In the genomic region with DNA sequence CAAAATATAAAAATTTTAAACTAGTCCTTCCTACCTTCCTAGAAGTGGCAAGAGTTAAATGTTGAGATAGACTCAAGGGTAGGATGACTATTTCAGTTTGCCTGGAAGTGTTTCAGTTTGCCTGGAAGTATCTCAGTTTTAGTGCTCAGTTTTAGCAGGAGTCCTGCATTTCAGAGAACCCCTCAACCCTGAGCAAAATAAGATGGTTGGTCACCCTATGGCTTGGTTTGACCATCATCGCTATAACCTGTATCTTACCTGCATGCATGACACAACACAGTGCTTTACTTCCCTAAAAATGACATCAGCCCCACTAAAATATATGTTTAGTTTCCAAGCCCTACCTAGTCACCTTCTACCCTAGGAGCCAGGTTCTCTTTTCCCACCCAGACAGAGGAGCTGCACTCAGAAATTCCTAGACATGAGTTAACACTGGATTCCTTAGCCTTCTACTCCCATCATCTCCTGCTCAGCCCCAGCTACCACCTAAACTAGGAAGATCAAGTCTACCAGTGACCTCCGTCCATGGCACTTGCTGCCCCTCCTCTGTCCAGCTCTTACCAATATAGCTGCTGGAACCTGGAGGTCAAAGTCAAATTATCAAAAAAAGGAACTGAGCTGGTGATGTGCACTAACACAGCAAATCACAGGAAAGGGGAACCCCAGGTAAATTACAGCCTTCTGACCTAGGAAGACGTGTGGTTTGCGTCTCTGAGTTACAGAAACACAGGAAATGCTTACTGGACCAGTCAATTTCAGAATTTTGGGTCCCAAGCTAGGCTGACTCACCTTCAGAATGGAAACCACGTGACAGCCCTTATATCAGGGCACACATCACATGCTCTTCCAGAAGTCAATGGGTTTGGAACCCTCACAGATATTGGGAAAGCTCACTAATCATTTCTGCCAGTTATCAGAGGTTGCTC, we compare ENCODE assay signal across 9 cellular contexts. TPM values are rescaled to one million over a fixed set of nuclear protein-coding genes. Genes with fewer than 3 reads are reported as not detected.
DNase-seq lines count a peak whose midpoint lies in the region; ATAC-seq, FAIRE-seq and TF ChIP-seq lines count a peak whose summit lies in the region.
"Had no signal": no experiment of that assay in that cellular context is flagged by ENCODE, and none has a peak within 500 bp of the region (broad histone marks: within the 10 kb centered on the region; RNA-seq: fewer than 3 reads in every experiment).

No MANE protein-coding gene starts in this region.

- H3K27me3 ChIP-seq in GM12878 (replicated peaks in 1 of 2; ENCODE audit: control insufficient read depth in 2 of 2, insufficient read depth in 2 of 2, low read length in 1 of 2) = peaks cover 0 to 3% of the 10 kb centered on the region in 2 experiments; a peak in 3 of 4 replicates
- H3K27me3 ChIP-seq in upper lobe of right lung = no peaks in the 10 kb centered on the region
- H3K27me3 ChIP-seq in dorsolateral prefrontal cortex = no peaks in the 10 kb centered on the region

- H3K36me3 ChIP-seq in GM12878 (ENCODE audit: control insufficient read depth in 2 of 2, insufficient read depth in 2 of 2, low read length in 1 of 2) = no peaks in the 10 kb centered on the region
- no peaks in the 10 kb centered on the region for H3K36me3 ChIP-seq in upper lobe of right lung

- peak overlapping the region; percentile 12; the same call in 1 of the 2 replicates for H3K4me2 ChIP-seq in GM12878 (ENCODE audit: control insufficient read depth, insufficient read depth)

- H3K4me1 ChIP-seq in GM12878 (ENCODE audit: control insufficient read depth, insufficient read depth, low read length) = peaks cover 18% of the 10 kb centered on the region
- peaks cover 21% of the 10 kb centered on the region for H3K4me1 ChIP-seq in upper lobe of right lung

- RAD21 ChIA-PET in GM12878 (lab: Charles Lee; ENCODE audit: unreplicated experiment) = interaction anchor here (0.7 to 7.1 kb wide), 18 partner anchors 8 to 143 kb away, joined by 3 to 195 read pairs (median 5); a partner anchor contains a TSS

- no peak overlapping the region for H3K9ac ChIP-seq in GM12878 (ENCODE audit: control insufficient read depth, insufficient read depth, low read length)

- H3K9me3 ChIP-seq in GM12878 (replicated peaks; ENCODE audit: control insufficient read depth, insufficient read depth, low read length) (no peaks in the 10 kb centered on the region), upper lobe of right lung (no peaks in the 10 kb centered on the region)

- SMC1A ChIA-PET in GM12878 (lab: Charles Lee; ENCODE audit: uncharacterized antibody, unreplicated experiment) = interaction anchor here (0.6 to 10.1 kb wide), 20 partner anchors 8 to 1012 kb away, joined by 3 to 261 read pairs (median 4); a partner anchor contains a TSS

- peak; percentile 90 to 95 for TF ChIP-seq EP300 in GM12878 (IDR thresholded peaks at IDR 0.05; ENCODE audit: borderline replicate concordance in 1 of 2, control insufficient read depth in 1 of 2, low read depth in 2 of 2, low read length in 2 of 2)

- no peaks in the 10 kb centered on the region for H3K79me2 ChIP-seq in GM12878 (ENCODE audit: control insufficient read depth, insufficient read depth, low read length)

- H4K20me1 ChIP-seq in GM12878 (ENCODE audit: control insufficient read depth, insufficient read depth) = no peaks in the 10 kb centered on the region; the same call in 1 of the 2 replicates

- TF ChIP-seq POLR2A in GM12878 (IDR thresholded peaks at IDR 0.05; ENCODE audit: low read depth, low read length) = no peak

- TSS peak; percentile 97 for BruUV-seq in GM12878 (replicated peaks; lab: Mats Ljungman, UMichigan)

- H3K27ac ChIP-seq in GM12878 (ENCODE audit: control insufficient read depth, insufficient read depth) (0 out of 2 replicates have a peak overlapping the region, but pooled peaks have one; percentile 12), upper lobe of right lung (peak overlapping the region; percentile 18), dorsolateral prefrontal cortex (no peak overlapping the region)

- in situ Hi-C loops in GM12878 (cut with MboI) = no loop called here

- POLR2A ChIA-PET in GM12878 (lab: Charles Lee) = interaction anchor here (0.6 to 6.2 kb wide), 10 partner anchors 8 to 83 kb away, joined by 3 to 95 read pairs (median 4); a partner anchor contains a TSS

- TF ChIP-seq CTCF in GM12864 (IDR thresholded peaks at IDR 0.05; ENCODE audit: low read depth, low read length, missing control alignments) (no peak), GM12878 (IDR thresholded peaks at IDR 0.05 in 2 of 3, conservative IDR thresholded peaks at IDR 0.05 in 1 of 3; ENCODE audit: control insufficient read depth in 2 of 3, extremely low read depth in 1 of 3, insufficient read depth in 1 of 3, low read depth in 3 of 3, low read length in 3 of 3) (no peak), upper lobe of right lung (IDR thresholded peaks at IDR 0.05) (no peak), dorsolateral prefrontal cortex (IDR thresholded peaks at IDR 0.05 in 54 of 56, conservative IDR thresholded peaks at IDR 0.05 in 2 of 56; ENCODE audit: low read depth in 1 of 56, partially characterized antibody in 56 of 56) (no peak)

- DNase-seq in GM12864 (ENCODE audit: low read depth) = peak; percentile 78
- peak; percentile 90 for DNase-seq in GM12878 (ENCODE audit: low read depth, low spot score)
- no peak for DNase-seq in upper lobe of right lung
- no peak for DNase-seq in T-helper 9 cell
- no peak for DNase-seq in dorsolateral prefrontal cortex
- DNase-seq in left colon = no peak
- DNase-seq: IMR-90 had no signal

- FAIRE-seq in GM12878 (lab: Jason Lieb, UNC) = peak; percentile 84

- intact Hi-C loops in GM12878 (cut with micrococcal nuclease; ENCODE audit: unreplicated experiment) = loop anchor here (2.0 to 10.0 kb wide), 2 partner anchors 18 to 1848 kb away; no protein-coding TSS in a partner anchor
- intact Hi-C loops in upper lobe of right lung (cut with DNase I) = no loop called here
- intact Hi-C loops in dorsolateral prefrontal cortex (cut with DNase I) = no loop called here
- intact Hi-C loops in left colon (cut with DNase I, micrococcal nuclease) = no loop called here

- TF ChIP-seq RAD21 in GM12878 (IDR thresholded peaks at IDR 0.05; ENCODE audit: insufficient read depth, low read depth, low read length) = no peak

- 20% methylated on average over 5 of the region's 5 CpGs for WGBS in GM12878 (ENCODE audit: insufficient coverage, insufficient replicate concordance, low lambda C conversion rate, missing lambda C conversion rate)

- H3K4me3 ChIP-seq in GM12864 (ENCODE audit: low read depth, low read length) (no peak overlapping the region), GM12878 (no peak overlapping the region), upper lobe of right lung (no peak overlapping the region), dorsolateral prefrontal cortex (no peak overlapping the region)

- no peak overlapping the region for H2AFZ ChIP-seq in GM12878 (ENCODE audit: control insufficient read depth, low read depth, low read length)

- peak; percentile 92 for ATAC-seq in GM19467 (IDR thresholded peaks at IDR 0.05; ENCODE audit: unreplicated experiment)
- peak; percentile 93 for ATAC-seq in HG03442 (IDR thresholded peaks at IDR 0.05; ENCODE audit: unreplicated experiment)
- ATAC-seq in GM12878 = peak; percentile 88
- peak; percentile 28 for ATAC-seq in upper lobe of right lung
- no peak for ATAC-seq in left colon

- CTCF ChIA-PET in GM12878 (lab: Yijun Ruan, JAX) = interaction anchor here (0.9 to 6.0 kb wide), 18 partner anchors 10 to 104 kb away, joined by 3 to 58 read pairs (median 4); a partner anchor contains a TSS

RNA-seq across cellular contexts. Expression of a gene that starts 2.2 kb away (rescaled TPM):
- total RNA-seq in GM12878 (2013; cell fraction: nucleolus; rRNA removed) = 0.69 TPM in 1 of 2 replicates, not detected in the other
- total RNA-seq in GM12878 (2014; rRNA removed) (0.22 and 0.34 TPM in 2 replicates), GM12878 (2014; rRNA removed; fragmentation: Illumina TruSeq; extraction: Trizol) (0.18 TPM in 1 of 2 replicates, not detected in the other), GM12878 (2021) (0.24 and 0.51 TPM in 2 replicates), upper lobe of right lung (36.5 TPM), dorsolateral prefrontal cortex (10 to 100 TPM in 9 of 120 experiments, 1 to 10 TPM in 103, under 1 TPM in 8; 0.54 to 40.5 (median 2.6) TPM), left colon (1 to 10 TPM; 4.4 to 5.9 TPM)
- not detected for polyA plus RNA-seq in GM12878 (2011; ENCODE audit: low read depth)
- polyA plus RNA-seq in GM12878 (2011; rRNA removed) (0.13 and 0.26 TPM in 2 replicates), GM12878 (2014; fragmentation: Illumina TruSeq; extraction: Trizol) (0.13 TPM in 1 of 2 replicates, not detected in the other), GM12878 (2014; fragmentation: Nextera tagmentation; extraction: Ambion mirVana) (under 1 TPM; 0.07 to 0.08 TPM), GM12878 (2014; rRNA removed) (0.26 TPM in 1 of 2 replicates, not detected in the other), GM12878 (2016; fragmentation: Nextera tagmentation; extraction: Ambion mirVana) (under 1 TPM; 0.20 to 0.48 TPM)
- polyA plus RNA-seq in GM12878 (2011; cell fraction: cytosol; rRNA removed) = 0.31 and 0.32 TPM in 2 replicates
- polyA plus RNA-seq in GM12878 (2011; cell fraction: nucleus; rRNA removed) = 0.18 TPM in 1 of 2 replicates, not detected in the other
- 1.2 and 3.6 TPM in 2 replicates for polyA plus RNA-seq in GM12878 (2012)
- polyA minus RNA-seq in GM12878 (2011; rRNA and poly(A)+ RNA removed) = not detected in 2 replicates
- not detected in 2 replicates for polyA minus RNA-seq in GM12878 (2011; cell fraction: cytosol; rRNA and poly(A)+ RNA removed)
- polyA minus RNA-seq in GM12878 (2011; cell fraction: nucleus; rRNA and poly(A)+ RNA removed) = not detected in 2 replicates

RNA-seq across cellular contexts. Expression of a gene that starts 20.7 kb away (rescaled TPM):
- 1.8 and 2.5 TPM in 2 replicates for total RNA-seq in GM12878 (2013; cell fraction: nucleolus; rRNA removed)
- 0.11 and 1.2 TPM in 2 replicates for total RNA-seq in GM12878 (2014; rRNA removed)
- 0.09 TPM in 2 replicates for total RNA-seq in GM12878 (2014; rRNA removed; fragmentation: Illumina TruSeq; extraction: Trizol)
- 0.31 and 0.64 TPM in 2 replicates for total RNA-seq in GM12878 (2021)
- 0.14 TPM for polyA plus RNA-seq in GM12878 (2011; ENCODE audit: low read depth)
- 0.92 and 1.8 TPM in 2 replicates for polyA plus RNA-seq in GM12878 (2011; rRNA removed)
- polyA plus RNA-seq in GM12878 (2011; cell fraction: cytosol; rRNA removed) = 2.2 and 2.6 TPM in 2 replicates
- polyA plus RNA-seq in GM12878 (2011; cell fraction: nucleus; rRNA removed) = 2.1 and 4.1 TPM in 2 replicates
- 0.44 and 0.65 TPM in 2 replicates for polyA plus RNA-seq in GM12878 (2012)
- 0.04 TPM in 1 of 2 replicates, not detected in the other for polyA plus RNA-seq in GM12878 (2014; fragmentation: Illumina TruSeq; extraction: Trizol)
- under 1 TPM in 1 of 2 experiments, not detected in 1; 0.04 TPM for polyA plus RNA-seq in GM12878 (2014; fragmentation: Nextera tagmentation; extraction: Ambion mirVana)
- polyA plus RNA-seq in GM12878 (2014; rRNA removed) = 0.10 and 0.25 TPM in 2 replicates
- polyA plus RNA-seq in GM12878 (2016; fragmentation: Nextera tagmentation; extraction: Ambion mirVana) = under 1 TPM; 0.10 to 0.19 TPM
- polyA minus RNA-seq in GM12878 (2011; rRNA and poly(A)+ RNA removed) = 1.6 and 2.9 TPM in 2 replicates
- 2.3 and 2.5 TPM in 2 replicates for polyA minus RNA-seq in GM12878 (2011; cell fraction: cytosol; rRNA and poly(A)+ RNA removed)
- polyA minus RNA-seq in GM12878 (2011; cell fraction: nucleus; rRNA and poly(A)+ RNA removed) = 2.1 and 2.7 TPM in 2 replicates
- total RNA-seq in upper lobe of right lung = 83.3 TPM
- total RNA-seq in dorsolateral prefrontal cortex = 10 to 100 TPM in 24 of 120 experiments, 1 to 10 TPM in 96; 1.9 to 18.4 (median 7.0) TPM
- total RNA-seq in left colon = 100 to 1,000 TPM in 1 of 2 donors, 10 to 100 TPM in 1; 85.2 to 136 TPM

RNA-seq across cellular contexts. Expression of a gene that starts 31.7 kb away (rescaled TPM):
- not detected in 2 replicates for total RNA-seq in GM12878 (2013; cell fraction: nucleolus; rRNA removed)
- total RNA-seq in GM12878 (2014; rRNA removed) = not detected in 2 replicates
- not detected in 2 replicates for total RNA-seq in GM12878 (2014; rRNA removed; fragmentation: Illumina TruSeq; extraction: Trizol)
- not detected in 2 replicates for total RNA-seq in GM12878 (2021)
- not detected for polyA plus RNA-seq in GM12878 (2011; ENCODE audit: low read depth)
- 0.10 and 0.15 TPM in 2 replicates for polyA plus RNA-seq in GM12878 (2011; rRNA removed)
- 0.07 TPM in 1 of 2 replicates, not detected in the other for polyA plus RNA-seq in GM12878 (2011; cell fraction: cytosol; rRNA removed)
- 0.13 TPM in 1 of 2 replicates, not detected in the other for polyA plus RNA-seq in GM12878 (2011; cell fraction: nucleus; rRNA removed)
- polyA plus RNA-seq in GM12878 (2012) = not detected in 2 replicates
- polyA plus RNA-seq in GM12878 (2014; fragmentation: Illumina TruSeq; extraction: Trizol) = not detected in 2 replicates
- polyA plus RNA-seq in GM12878 (2014; fragmentation: Nextera tagmentation; extraction: Ambion mirVana) = under 1 TPM; 0.04 to 0.27 TPM
- 0.05 TPM in 1 of 2 replicates, not detected in the other for polyA plus RNA-seq in GM12878 (2014; rRNA removed)
- polyA plus RNA-seq in GM12878 (2016; fragmentation: Nextera tagmentation; extraction: Ambion mirVana) = not detected
- polyA minus RNA-seq in GM12878 (2011; rRNA and poly(A)+ RNA removed) = 0.26 TPM in 1 of 2 replicates, not detected in the other
- polyA minus RNA-seq in GM12878 (2011; cell fraction: cytosol; rRNA and poly(A)+ RNA removed) = not detected in 2 replicates
- polyA minus RNA-seq in GM12878 (2011; cell fraction: nucleus; rRNA and poly(A)+ RNA removed) = not detected in 2 replicates
- total RNA-seq in upper lobe of right lung = 16.9 TPM
- total RNA-seq in dorsolateral prefrontal cortex = 10 to 100 TPM in 71 of 120 experiments, 1 to 10 TPM in 49; 1.3 to 41.9 (median 12.0) TPM
- under 1 TPM; 0.61 to 0.87 TPM for total RNA-seq in left colon

Comparison
In these comparisons a context has a peak if more than half of its experiments do, and no peak if none do; other contexts are left out.
1. DNase-seq: peak in GM12864 (single experiment) and GM12878 (single experiment); none in upper lobe of right lung (single experiment), T-helper 9 cell (single experiment), dorsolateral prefrontal cortex (0 of 10) and left colon (0 of 2).
2. H3K27ac ChIP-seq: peak in GM12878 (single experiment) and upper lobe of right lung (single experiment); none in dorsolateral prefrontal cortex (0 of 59).